Comparison of ENCODE assay signal across 8 cellular contexts in genomic region chr16:30775131-30775380, GRCh38. TPM values are rescaled to one million over a fixed set of nuclear protein-coding genes. Genes with fewer than 3 reads are reported as not detected.
A peak's percentile ranks its signal among the peaks of the same experiment; 100 is the strongest.
DNase-seq lines count a peak whose midpoint lies in the region; ATAC-seq and TF ChIP-seq lines count a peak whose summit lies in the region.

No MANE protein-coding gene starts in this region.

- POLR2A ChIA-PET in activated CD4-positive, alpha-beta T cell treated with anti-CD3 and anti-CD28 coated beads for 36 hours (lab: Charles Lee) = interaction anchor here (1.4 kb wide), 1 partner anchor 27 kb away, joined by 3 read pairs; the partner anchor contains the start of gene PHKG2

- peaks cover 15% of the 10 kb centered on the region for H3K4me1 Mint-ChIP-seq in activated CD4-positive, alpha-beta T cell treated with anti-CD3 and anti-CD28 coated beads for 36 hours

- H3K4me3 Mint-ChIP-seq in activated CD4-positive, alpha-beta T cell treated with anti-CD3 and anti-CD28 coated beads for 36 hours = peak overlapping the region; percentile 83

- H3K4me3 ChIP-seq in astrocyte of the cerebellum (ENCODE audit: low read depth, low read length) = peak overlapping the region; percentile 76
- H3K4me3 ChIP-seq in liver (ENCODE audit: low read depth in 1 of 3, low read length in 3 of 3) = peak overlapping the region; percentile 54 to 82 (median 80)
- peak overlapping the region; percentile 90 for H3K4me3 ChIP-seq in thoracic aorta

- peaks cover 9 to 38% (median 24%) of the 10 kb centered on the region in 4 donors for H3K36me3 ChIP-seq in liver (ENCODE audit: control insufficient read depth in 4 of 4, insufficient read depth in 3 of 4, low read depth in 1 of 4, low read length in 3 of 4)
- peaks cover 29% of the 10 kb centered on the region for H3K36me3 ChIP-seq in thoracic aorta

- DNase-seq in activated CD4-positive, alpha-beta T cell treated with anti-CD3 and anti-CD28 coated beads for 36 hours = no peak
- no peak for DNase-seq in activated CD4-positive, alpha-beta T cell treated with anti-CD3 and anti-CD28 coated beads, Interleukin-2, amount 50 U/mL, for 1 hour
- DNase-seq in astrocyte of the cerebellum (ENCODE audit: low read depth) (no peak), thoracic aorta (ENCODE audit: low spot score) (no peak), mucosa of gallbladder (ENCODE audit: low spot score) (no peak)

- in situ Hi-C loops in astrocyte of the cerebellum (cut with HindIII; ENCODE audit: low sequenced_read_pairs) = no loop called here

- peak overlapping the region in 1 of 2 donors; percentile 82 for H3K9ac ChIP-seq in liver (ENCODE audit: low read depth in 1 of 2, low read length in 2 of 2)

- H3K9me3 Mint-ChIP-seq in activated CD4-positive, alpha-beta T cell treated with anti-CD3 and anti-CD28 coated beads for 36 hours (ENCODE audit: low read depth) = no peaks in the 10 kb centered on the region

- H3K27ac ChIP-seq in liver (ENCODE audit: low read depth in 1 of 2, low read length in 2 of 2) = peak overlapping the region; percentile 79 to 95
- peak overlapping the region; percentile 60 to 76 for H3K27ac ChIP-seq in thoracic aorta

- ATAC-seq in activated CD4-positive, alpha-beta T cell treated with anti-CD3 and anti-CD28 coated beads for 36 hours = no peak
- no peak for ATAC-seq in thoracic aorta (ENCODE audit: insufficient number of reproducible peaks, low FRiP score, low read depth)
- ATAC-seq in HG02763 (IDR thresholded peaks at IDR 0.05; ENCODE audit: unreplicated experiment) = no peak
- ATAC-seq in GM19395 (IDR thresholded peaks at IDR 0.05; ENCODE audit: unreplicated experiment) = no peak

- H3K27me3 Mint-ChIP-seq in activated CD4-positive, alpha-beta T cell treated with anti-CD3 and anti-CD28 coated beads for 36 hours = no peaks in the 10 kb centered on the region

- intact Hi-C loops in activated CD4-positive, alpha-beta T cell treated with anti-CD3 and anti-CD28 coated beads for 36 hours (cut with DNase I, micrococcal nuclease) = loop anchor here in 1 of 2 experiments (1.0 to 2.0 kb wide), 5 partner anchors 13 to 146 kb away; partner anchors contain the start of genes BCL7C, CFAP119, PHKG2 and RNF40

- TF ChIP-seq RAD21 in liver (IDR thresholded peaks at IDR 0.05) = no peak

- H3K36me3 Mint-ChIP-seq in activated CD4-positive, alpha-beta T cell treated with anti-CD3 and anti-CD28 coated beads for 36 hours (ENCODE audit: low read depth) = peaks cover 20% of the 10 kb centered on the region

- TF ChIP-seq CTCF in astrocyte of the cerebellum (IDR thresholded peaks at IDR 0.05; ENCODE audit: low read depth, low read length, missing control alignments) = no peak
- TF ChIP-seq CTCF in liver (IDR thresholded peaks at IDR 0.05; ENCODE audit: low read depth, low read length, missing input control) = no peak
- TF ChIP-seq CTCF in thoracic aorta (IDR thresholded peaks at IDR 0.05) = no peak

- CTCF ChIA-PET in activated CD4-positive, alpha-beta T cell treated with anti-CD3 and anti-CD28 coated beads for 36 hours (lab: Charles Lee) = interaction anchor here (0.8 to 1.4 kb wide), 3 partner anchors 10 to 19 kb away, joined by 3 to 5 read pairs (median 4); no protein-coding TSS in a partner anchor

- peak overlapping the region; percentile 93 for H3K27ac Mint-ChIP-seq in activated CD4-positive, alpha-beta T cell treated with anti-CD3 and anti-CD28 coated beads for 36 hours

- H3K27me3 ChIP-seq in liver (ENCODE audit: control insufficient read depth in 4 of 4, insufficient read depth in 4 of 4, low read length in 3 of 4) = no peaks in the 10 kb centered on the region
- no peaks in the 10 kb centered on the region for H3K27me3 ChIP-seq in thoracic aorta (replicated peaks; ENCODE audit: insufficient read depth)

- WGBS in liver = 15% methylated on average over 14 of the region's 14 CpGs

- H3K4me1 ChIP-seq in liver (ENCODE audit: control insufficient read depth in 4 of 4, insufficient read depth in 4 of 4, low read length in 3 of 4) (peaks cover 2 to 14% (median 7%) of the 10 kb centered on the region in 4 donors), thoracic aorta (ENCODE audit: control insufficient read depth in 1 of 2, low read depth in 2 of 2) (peaks cover 7 to 21% of the 10 kb centered on the region in 2 donors)

- no peaks in the 10 kb centered on the region for H3K9me3 ChIP-seq in liver (ENCODE audit: control insufficient read depth in 4 of 4, low read length in 3 of 4)
- no peaks in the 10 kb centered on the region for H3K9me3 ChIP-seq in thoracic aorta

TF ChIP-seq in liver, 16 proteins besides CTCF, POLR2A, EP300 and RAD21 (continues in another document):
- TF ChIP-seq FOXA2 (IDR thresholded peaks at IDR 0.05) (no peak), TAF1 (conservative IDR thresholded peaks at IDR 0.05) (no peak), FOXA1 (IDR thresholded peaks at IDR 0.05) (no peak), EGR1 (IDR thresholded peaks at IDR 0.05; ENCODE audit: low read depth in 2 of 2) (no peak), HNF4G (IDR thresholded peaks at IDR 0.05) (no peak), SP1 (IDR thresholded peaks at IDR 0.05) (no peak), GABPA (IDR thresholded peaks at IDR 0.05 in 1 of 2, conservative IDR thresholded peaks at IDR 0.05 in 1 of 2) (no peak), NR2F2 (IDR thresholded peaks at IDR 0.05) (no peak), YY1 (IDR thresholded peaks at IDR 0.05) (no peak), JUND (IDR thresholded peaks at IDR 0.05) (no peak), RXRA (IDR thresholded peaks at IDR 0.05) (no peak), HNF4A (conservative IDR thresholded peaks at IDR 0.05) (no peak)
- TF ChIP-seq, protein P1, sequence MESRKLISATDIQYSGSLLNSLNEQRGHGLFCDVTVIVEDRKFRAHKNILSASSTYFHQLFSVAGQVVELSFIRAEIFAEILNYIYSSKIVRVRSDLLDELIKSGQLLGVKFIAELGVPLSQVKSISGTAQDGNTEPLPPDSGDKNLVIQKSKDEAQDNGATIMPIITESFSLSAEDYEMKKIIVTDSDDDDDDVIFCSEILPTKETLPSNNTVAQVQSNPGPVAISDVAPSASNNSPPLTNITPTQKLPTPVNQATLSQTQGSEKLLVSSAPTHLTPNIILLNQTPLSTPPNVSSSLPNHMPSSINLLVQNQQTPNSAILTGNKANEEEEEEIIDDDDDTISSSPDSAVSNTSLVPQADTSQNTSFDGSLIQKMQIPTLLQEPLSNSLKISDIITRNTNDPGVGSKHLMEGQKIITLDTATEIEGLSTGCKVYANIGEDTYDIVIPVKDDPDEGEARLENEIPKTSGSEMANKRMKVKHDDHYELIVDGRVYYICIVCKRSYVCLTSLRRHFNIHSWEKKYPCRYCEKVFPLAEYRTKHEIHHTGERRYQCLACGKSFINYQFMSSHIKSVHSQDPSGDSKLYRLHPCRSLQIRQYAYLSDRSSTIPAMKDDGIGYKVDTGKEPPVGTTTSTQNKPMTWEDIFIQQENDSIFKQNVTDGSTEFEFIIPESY (IDR thresholded peaks at IDR 0.05) = no peak
- TF ChIP-seq, protein P2, sequence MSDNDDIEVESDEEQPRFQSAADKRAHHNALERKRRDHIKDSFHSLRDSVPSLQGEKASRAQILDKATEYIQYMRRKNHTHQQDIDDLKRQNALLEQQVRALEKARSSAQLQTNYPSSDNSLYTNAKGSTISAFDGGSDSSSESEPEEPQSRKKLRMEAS (IDR thresholded peaks at IDR 0.05) = no peak
- TF ChIP-seq, protein P3, sequence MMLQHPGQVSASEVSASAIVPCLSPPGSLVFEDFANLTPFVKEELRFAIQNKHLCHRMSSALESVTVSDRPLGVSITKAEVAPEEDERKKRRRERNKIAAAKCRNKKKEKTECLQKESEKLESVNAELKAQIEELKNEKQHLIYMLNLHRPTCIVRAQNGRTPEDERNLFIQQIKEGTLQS (IDR thresholded peaks at IDR 0.05) = no peak

RNA-seq across cellular contexts. Expression of gene ZNF629, which starts 11.9 kb away (rescaled TPM):
- total RNA-seq in activated CD4-positive, alpha-beta T cell treated with anti-CD3 and anti-CD28 coated beads for 36 hours = 1 to 10 TPM; 3.4 to 3.7 TPM
- total RNA-seq in liver (1 to 10 TPM; 3.3 to 4.2 TPM), thoracic aorta (10 to 100 TPM; 10.7 to 18.8 TPM), mucosa of gallbladder (18.9 TPM)
- polyA plus RNA-seq in liver = 1 to 10 TPM in 1 of 2 donors, under 1 TPM in 1; 0.86 to 3.5 TPM

RNA-seq across cellular contexts. Expression of gene RNF40, which starts 12.9 kb away (rescaled TPM):
- 10 to 100 TPM; 72.3 to 85.5 TPM for total RNA-seq in activated CD4-positive, alpha-beta T cell treated with anti-CD3 and anti-CD28 coated beads for 36 hours
- total RNA-seq in liver (10 to 100 TPM; 41.0 to 55.4 TPM), thoracic aorta (100 to 1,000 TPM; 109 to 112 TPM), mucosa of gallbladder (129 TPM)
- 10 to 100 TPM; 25.9 to 27.1 TPM for polyA plus RNA-seq in liver

RNA-seq across cellular contexts. Expression of gene CFAP119, which starts 13.2 kb away (rescaled TPM):
- 1 to 10 TPM; 1.7 to 3.1 TPM for total RNA-seq in activated CD4-positive, alpha-beta T cell treated with anti-CD3 and anti-CD28 coated beads for 36 hours
- 1 to 10 TPM in 1 of 2 donors, under 1 TPM in 1; 0.33 to 2.7 TPM for total RNA-seq in liver
- 1 to 10 TPM in 1 of 2 donors, under 1 TPM in 1; 0.82 to 1.6 TPM for polyA plus RNA-seq in liver
- total RNA-seq in thoracic aorta = 1 to 10 TPM in 1 of 2 donors, under 1 TPM in 1; 0.27 to 1.2 TPM
- total RNA-seq in mucosa of gallbladder = 13.2 TPM

RNA-seq across cellular contexts. Expression of gene PHKG2, which starts 26.8 kb away (rescaled TPM):
- total RNA-seq in activated CD4-positive, alpha-beta T cell treated with anti-CD3 and anti-CD28 coated beads for 36 hours = 10 to 100 TPM; 21.8 to 26.0 TPM
- 10 to 100 TPM in 1 of 2 donors, 1 to 10 TPM in 1; 9.2 to 16.3 TPM for total RNA-seq in liver
- polyA plus RNA-seq in liver = 10 to 100 TPM; 19.5 to 21.2 TPM
- total RNA-seq in thoracic aorta = 10 to 100 TPM; 25.6 to 26.4 TPM
- total RNA-seq in mucosa of gallbladder = 39.2 TPM
